8 cellular contexts compared by ENCODE assay signal in the genomic region with DNA sequence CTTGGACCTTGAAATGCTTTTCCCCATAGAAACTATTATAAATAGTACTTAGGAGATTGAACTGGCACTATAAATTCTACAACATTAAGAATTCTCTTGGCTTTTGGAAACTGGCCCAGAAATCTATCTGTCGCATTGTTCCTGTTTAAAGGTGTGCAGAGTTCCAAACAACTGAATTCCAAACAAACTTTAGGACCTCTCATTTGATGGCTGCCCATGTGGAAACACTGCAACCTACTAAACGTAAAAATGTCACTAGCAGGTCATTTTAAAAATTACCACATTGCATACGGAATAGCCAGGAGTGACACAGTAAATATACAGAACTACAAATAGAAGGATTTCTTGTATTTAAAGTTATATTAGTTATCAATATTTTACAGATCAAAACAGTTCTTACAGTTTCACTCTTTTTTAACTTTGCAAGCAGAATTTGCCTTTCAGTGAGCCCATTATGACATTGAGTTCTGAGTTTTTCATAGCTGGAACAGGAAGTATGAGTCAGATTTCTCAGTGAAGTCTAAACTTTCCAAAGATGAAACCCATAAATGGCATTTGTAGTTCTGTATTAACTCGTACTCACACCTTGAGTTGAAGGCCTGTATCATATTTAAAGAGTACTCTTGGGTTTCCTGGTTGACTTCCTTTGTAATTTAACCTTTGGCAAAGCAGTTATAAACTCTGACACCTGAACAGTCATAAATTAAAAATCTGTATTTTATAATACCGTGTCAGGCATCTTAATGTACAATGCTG.
DNase-seq lines count a peak whose midpoint lies in the region; ATAC-seq and TF ChIP-seq lines count a peak whose summit lies in the region.

No MANE protein-coding gene starts in this region.

- peak in 1 of 3 donors; percentile 80 for DNase-seq in CD4-positive, CD25-positive, alpha-beta regulatory T cell
- DNase-seq in RWPE1 (ENCODE audit: low spot score) (peak; percentile 23), fibroblast of villous mesenchyme (ENCODE audit: low read depth) (peak; percentile 55), NCI-H1048 (lab: John Stamatoyannopoulos, UW) (no peak), Ammon's horn (ENCODE audit: low spot score) (no peak)
- DNase-seq in stimulated activated CD4-positive, alpha-beta T cell treated with anti-CD3 and anti-CD28 coated beads, Interleukin-2, amount 100 ng/mL, for 48 hours = no peak

- H3K9me3 Mint-ChIP-seq in CD4-positive, CD25-positive, alpha-beta regulatory T cell = peaks cover 0 to 1% (median 0%) of the 10 kb centered on the region in 7 donors

- CTCF ChIA-PET in RWPE1 (lab: Yijun Ruan, JAX) = no interaction called here

- H3K27ac ChIP-seq in CD4-positive, CD25-positive, alpha-beta regulatory T cell (ENCODE audit: insufficient read depth, low read length, poor library complexity, severe bottlenecking) = peak overlapping the region; percentile 65
- H3K27ac ChIP-seq in RWPE1 = no peak overlapping the region

- H3K4me1 ChIP-seq in CD4-positive, CD25-positive, alpha-beta regulatory T cell (ENCODE audit: control insufficient read depth, insufficient read depth, low read length, poor library complexity, severe bottlenecking) = peaks cover 32% of the 10 kb centered on the region

- peak; percentile 92 for ATAC-seq in CD4-positive, CD25-positive, alpha-beta regulatory T cell (ENCODE audit: low read depth in 2 of 2)
- ATAC-seq in GM18909 (IDR thresholded peaks at IDR 0.05; ENCODE audit: poor library complexity, unreplicated experiment) (peak; percentile 98), HG03066 (IDR thresholded peaks at IDR 0.05; ENCODE audit: low read depth, unreplicated experiment) (peak; percentile 96)

- H3K27me3 ChIP-seq in CD4-positive, CD25-positive, alpha-beta regulatory T cell (ENCODE audit: control insufficient read depth, insufficient read depth, low read length) = no peaks in the 10 kb centered on the region

- no peaks in the 10 kb centered on the region for H3K27me3 Mint-ChIP-seq in CD4-positive, CD25-positive, alpha-beta regulatory T cell

- H3K9me3 ChIP-seq in CD4-positive, CD25-positive, alpha-beta regulatory T cell (ENCODE audit: control insufficient read depth in 2 of 2, low read length in 2 of 2) = no peaks in the 10 kb centered on the region

- peak overlapping the region; percentile 57 to 83 (median 72) for H3K27ac Mint-ChIP-seq in CD4-positive, CD25-positive, alpha-beta regulatory T cell

- H3K36me3 Mint-ChIP-seq in CD4-positive, CD25-positive, alpha-beta regulatory T cell = peaks cover 6% of the 10 kb centered on the region

- TF ChIP-seq CTCF in RWPE1 (conservative IDR thresholded peaks at IDR 0.05; ENCODE audit: low read depth) (no peak), fibroblast of villous mesenchyme (IDR thresholded peaks at IDR 0.05; ENCODE audit: insufficient read depth, low read depth, low read length) (no peak)

- peak overlapping the region in 1 of 4 donors; percentile 38 for H3K4me3 Mint-ChIP-seq in CD4-positive, CD25-positive, alpha-beta regulatory T cell

- no peaks in the 10 kb centered on the region for H3K36me3 ChIP-seq in CD4-positive, CD25-positive, alpha-beta regulatory T cell (ENCODE audit: control insufficient read depth, insufficient read depth, low read length)

- peaks cover 25 to 42% (median 36%) of the 10 kb centered on the region in 4 donors for H3K4me1 Mint-ChIP-seq in CD4-positive, CD25-positive, alpha-beta regulatory T cell

- POLR2A ChIA-PET in RWPE1 (lab: Yijun Ruan, JAX; ENCODE audit: low non-redundant PET) = no interaction called here

- H3K4me3 ChIP-seq in CD4-positive, CD25-positive, alpha-beta regulatory T cell (ENCODE audit: low read depth, low read length) = peak overlapping the region; percentile 13
- no peak overlapping the region for H3K4me3 ChIP-seq in fibroblast of villous mesenchyme (ENCODE audit: low read depth, low read length)

Comparison
In these comparisons a context has a peak if more than half of its experiments do, and no peak if none do; other contexts are left out.
1. DNase-seq: peak in RWPE1 (single experiment) and fibroblast of villous mesenchyme (single experiment); none in NCI-H1048 (single experiment), stimulated activated CD4-positive, alpha-beta T cell treated with anti-CD3 and anti-CD28 coated beads, Interleukin-2, amount 100 ng/mL, for 48 hours (0 of 2) and Ammon's horn (single experiment).
2. Peak in every context shown above with its lines, with median percentiles within 50 percentile points of each other: ATAC-seq.